ENCODE assay signal across 25 cellular contexts in genomic region chr1:76031496-76031895, GRCh38. TPM values are rescaled to one million over a fixed set of nuclear protein-coding genes. Genes with fewer than 3 reads are reported as not detected.
"Had no signal": no experiment of that assay in that cellular context is flagged by ENCODE, and none has a peak within 500 bp of the region (broad histone marks: within the 10 kb centered on the region; RNA-seq: fewer than 3 reads in every experiment).

No MANE protein-coding gene starts in this region.

- H3K9ac ChIP-seq: neural progenitor cell, parathyroid adenoma had no signal

- H3K36me3 ChIP-seq: neural progenitor cell, ovary, stomach, thoracic aorta, thyroid gland, tibial nerve, upper lobe of right lung, uterus had no signal

- H3K4me2 ChIP-seq: neural progenitor cell had no signal

- H3K4me3 ChIP-seq: neural progenitor cell, ovary, psoas muscle, stomach, thoracic aorta, thyroid gland, tibial nerve, upper lobe of right lung, uterus had no signal

- H2AFZ ChIP-seq: neural progenitor cell, parathyroid adenoma had no signal

- H3K27ac ChIP-seq: neural progenitor cell, ovary, parathyroid adenoma, psoas muscle, stomach, thoracic aorta, thyroid gland, tibial nerve, upper lobe of right lung, uterus had no signal

- DNase-seq: naive thymus-derived CD4-positive, alpha-beta T cell; natural killer cell; occipital lobe; ovary; posterior cingulate gyrus; psoas muscle; right cardiac atrium; small intestine; stimulated activated CD4-positive, alpha-beta T cell treated with anti-CD3 and anti-CD28 coated beads, Interleukin-15, amount 100 ng/mL, for 24 hours; stimulated activated CD4-positive, alpha-beta T cell treated with anti-CD3 and anti-CD28 coated beads, Interleukin-2, amount 100 ng/mL, for 24 hours; stimulated activated CD4-positive, alpha-beta T cell treated with anti-CD3 and anti-CD28 coated beads, Interleukin-2, amount 100 ng/mL, for 48 hours; stimulated activated CD4-positive, alpha-beta T cell treated with anti-CD3 and anti-CD28 coated beads, Interleukin-4, amount 100 ng/mL, for 24 hours; stimulated activated naive B cell treated with anti-CD40 and anti-IgM and Interleukin-4, amounts not matched to agents 10 μg/mL and 1 μg/mL and 100 μg/mL, for 72 hours; stimulated activated naive CD4-positive, alpha-beta T cell treated with Interleukin-2 at 50 U/mL for 16 hours; stomach; thyroid gland; upper lobe of right lung; uterus had no signal

- H3K9me3 ChIP-seq: ovary, psoas muscle, thoracic aorta, thyroid gland, tibial nerve, upper lobe of right lung, uterus had no signal

- H3K4me1 ChIP-seq: neural progenitor cell, parathyroid adenoma, psoas muscle, stomach, thyroid gland, tibial nerve, upper lobe of right lung, uterus had no signal

- ATAC-seq: naive thymus-derived CD4-positive, alpha-beta T cell; natural killer cell; psoas muscle; right cardiac atrium; sciatic nerve; stimulated activated effector memory CD8-positive, alpha-beta T cell treated with anti-CD3 and anti-CD28 coated beads, Interleukin-12 subunit alpha, Interleukin-12 subunit beta, amount 100 ng/mL, for 72 hours; stimulated activated naive B cell treated with anti-CD40 and anti-IgM and Interleukin-4, amounts not matched to agents 10 μg/mL and 1 μg/mL and 100 μg/mL, for 72 hours; upper lobe of right lung had no signal

- FAIRE-seq: small intestine had no signal

- H3K27me3 ChIP-seq: neural progenitor cell, ovary, stomach, thyroid gland, tibial nerve, upper lobe of right lung, uterus had no signal

- H3K79me2 ChIP-seq: parathyroid adenoma had no signal

RNA-seq across cellular contexts. Expression of gene ST6GALNAC3, which starts 43.0 kb away (rescaled TPM):
- total RNA-seq: natural killer cell, osteoblast had no signal
